Comparison of ENCODE assay signal across 12 cellular contexts in genomic region chr11:10806206-10806605, GRCh38. TPM values are rescaled to one million over a fixed set of nuclear protein-coding genes. Genes with fewer than 3 reads are reported as not detected.
DNase-seq lines count a peak whose midpoint lies in the region; ATAC-seq and TF ChIP-seq lines count a peak whose summit lies in the region.
"Had no signal": no experiment of that assay in that cellular context is flagged by ENCODE, and none has a peak within 500 bp of the region (broad histone marks: within the 10 kb centered on the region; RNA-seq: fewer than 3 reads in every experiment).

No MANE protein-coding gene starts in this region.

- peaks cover 44% of the 10 kb centered on the region for H3K4me1 Mint-ChIP-seq in activated naive CD8-positive, alpha-beta T cell treated with anti-CD3 and anti-CD28 coated beads, Interleukin-2, amount 10 ng/mL, durations not matched to agents 7 days and 5 days
- peaks cover 24% of the 10 kb centered on the region for H3K4me1 Mint-ChIP-seq in memory B cell

- POLR2A ChIA-PET in activated naive CD8-positive, alpha-beta T cell treated with anti-CD3 and anti-CD28 coated beads, Interleukin-2, amount 10 ng/mL, durations not matched to agents 7 days and 5 days (lab: Charles Lee), result interaction anchor here (0.6 to 4.9 kb wide), 2 partner anchors 22 to 50 kb away, joined by 3 to 235 read pairs; partner anchors contain the start of gene ZBED5

- peaks cover 50% of the 10 kb centered on the region for H3K36me3 Mint-ChIP-seq in activated naive CD8-positive, alpha-beta T cell treated with anti-CD3 and anti-CD28 coated beads, Interleukin-2, amount 10 ng/mL, durations not matched to agents 7 days and 5 days
- H3K36me3 Mint-ChIP-seq in memory B cell, result peaks cover 29% of the 10 kb centered on the region

- H3K36me3 ChIP-seq in left ventricle myocardium inferior (peaks cover 64% of the 10 kb centered on the region), upper lobe of right lung (peaks cover 63% of the 10 kb centered on the region), testis (ENCODE audit: low read depth, missing control alignments) (peaks cover 5% of the 10 kb centered on the region)

- H3K4me1 ChIP-seq in left ventricle myocardium inferior (peaks cover 88% of the 10 kb centered on the region), upper lobe of right lung (peaks cover 42% of the 10 kb centered on the region), testis (peaks cover 16% of the 10 kb centered on the region)

- no peak for TF ChIP-seq POLR2A in testis (IDR thresholded peaks at IDR 0.05)

- H3K27me3 ChIP-seq in left ventricle myocardium inferior (ENCODE audit: low read depth) (no peaks in the 10 kb centered on the region), upper lobe of right lung (no peaks in the 10 kb centered on the region), testis (no peaks in the 10 kb centered on the region)
- H3K27me3 ChIP-seq: tibial nerve had no signal

- TF ChIP-seq CTCF in left ventricle myocardium inferior (IDR thresholded peaks at IDR 0.05; ENCODE audit: borderline replicate concordance), result no peak
- TF ChIP-seq CTCF in upper lobe of right lung (IDR thresholded peaks at IDR 0.05), result no peak
- no peak for TF ChIP-seq CTCF in testis (IDR thresholded peaks at IDR 0.05)

- H3K27me3 Mint-ChIP-seq in activated naive CD8-positive, alpha-beta T cell treated with anti-CD3 and anti-CD28 coated beads, Interleukin-2, amount 10 ng/mL, durations not matched to agents 7 days and 5 days, result no peaks in the 10 kb centered on the region
- no peaks in the 10 kb centered on the region for H3K27me3 Mint-ChIP-seq in memory B cell

- peak overlapping the region; percentile 77 for H3K27ac Mint-ChIP-seq in activated naive CD8-positive, alpha-beta T cell treated with anti-CD3 and anti-CD28 coated beads, Interleukin-2, amount 10 ng/mL, durations not matched to agents 7 days and 5 days
- peak overlapping the region; percentile 97 for H3K27ac Mint-ChIP-seq in memory B cell

- WGBS in testis, 2 donors, result 84 to 89% methylated on average over 4 of the region's 4 CpGs

- intact Hi-C loops in left ventricle myocardium inferior (cut with micrococcal nuclease), result no loop called here
- intact Hi-C loops in left cardiac atrium (cut with DNase I), result loop anchor here (5.0 kb wide), 2 partner anchors 51 to 96 kb away; partner anchors contain the start of gene ZBED5 (in 1 of the 2)
- intact Hi-C loops in upper lobe of right lung (cut with DNase I), result no loop called here
- intact Hi-C loops in testis (cut with DNase I; ENCODE audit: low total_unique reads), result loop anchor here (5.0 kb wide), 2 partner anchors 51 to 126 kb away; partner anchors contain the start of gene ZBED5

- H3K27ac ChIP-seq in left ventricle myocardium inferior (replicated peaks) (peak overlapping the region; percentile 100), upper lobe of right lung (peak overlapping the region; percentile 6), testis (peak overlapping the region in 1 of 2 donors; percentile 99)

- no peaks in the 10 kb centered on the region for H3K9me3 Mint-ChIP-seq in activated naive CD8-positive, alpha-beta T cell treated with anti-CD3 and anti-CD28 coated beads, Interleukin-2, amount 10 ng/mL, durations not matched to agents 7 days and 5 days
- H3K9me3 Mint-ChIP-seq in memory B cell, result no peaks in the 10 kb centered on the region

- DNase-seq in left ventricle myocardium inferior (no peak), left cardiac atrium (no peak), memory B cell (ENCODE audit: low spot score in 2 of 2) (no peak), upper lobe of right lung (no peak), testis (no peak), GOT3 (lab: John Stamatoyannopoulos, UW) (no peak), D341Med (ENCODE audit: low spot score) (no peak)
- DNase-seq in activated naive CD8-positive, alpha-beta T cell treated with anti-CD3 and anti-CD28 coated beads, Interleukin-2, amount 10 ng/mL, durations not matched to agents 7 days and 5 days, result no peak
- DNase-seq: foreskin melanocyte, NCI-H446 had no signal

- no peaks in the 10 kb centered on the region for H3K9me3 ChIP-seq in left ventricle myocardium inferior (replicated peaks)
- no peaks in the 10 kb centered on the region for H3K9me3 ChIP-seq in upper lobe of right lung
- no peaks in the 10 kb centered on the region for H3K9me3 ChIP-seq in testis
- H3K9me3 ChIP-seq: prostate gland, tibial nerve had no signal

- peak overlapping the region; percentile 98 for H3K4me3 ChIP-seq in left ventricle myocardium inferior
- H3K4me3 ChIP-seq in upper lobe of right lung, result peak overlapping the region; percentile 92
- no peak overlapping the region for H3K4me3 ChIP-seq in testis

- ATAC-seq in left cardiac atrium, result no peak
- ATAC-seq in activated naive CD8-positive, alpha-beta T cell treated with anti-CD3 and anti-CD28 coated beads, Interleukin-2, amount 10 ng/mL, durations not matched to agents 7 days and 5 days (ENCODE audit: low read depth), result no peak
- no peak for ATAC-seq in memory B cell (ENCODE audit: low read depth)
- no peak for ATAC-seq in upper lobe of right lung

- H3K4me3 Mint-ChIP-seq in activated naive CD8-positive, alpha-beta T cell treated with anti-CD3 and anti-CD28 coated beads, Interleukin-2, amount 10 ng/mL, durations not matched to agents 7 days and 5 days, result peak overlapping the region; percentile 96
- peak overlapping the region; percentile 34 for H3K4me3 Mint-ChIP-seq in memory B cell

RNA-seq across cellular contexts. Expression of gene EIF4G2, which starts 2.5 kb away (rescaled TPM):
- 760 TPM for total RNA-seq in left ventricle myocardium inferior
- total RNA-seq in left cardiac atrium, result 100 to 1,000 TPM; 665 to 793 TPM
- 100 to 1,000 TPM; 586 to 630 TPM for total RNA-seq in activated naive CD8-positive, alpha-beta T cell treated with anti-CD3 and anti-CD28 coated beads, Interleukin-2, amount 10 ng/mL, durations not matched to agents 7 days and 5 days
- total RNA-seq in upper lobe of right lung, result 801 TPM
- total RNA-seq in testis, result 100 to 1,000 TPM; 451 to 519 TPM
- polyA plus RNA-seq in testis (ENCODE audit: insufficient read depth, low read depth, low replicate concordance), result 501 TPM

RNA-seq across cellular contexts. Expression of gene ZBED5, which starts 51.6 kb away (rescaled TPM):
- total RNA-seq in left ventricle myocardium inferior (41.6 TPM), left cardiac atrium (10 to 100 TPM; 36.6 to 39.9 TPM), upper lobe of right lung (37.6 TPM), testis (10 to 100 TPM; 30.4 to 37.3 TPM)
- 10 to 100 TPM; 69.7 to 72.0 TPM for total RNA-seq in activated naive CD8-positive, alpha-beta T cell treated with anti-CD3 and anti-CD28 coated beads, Interleukin-2, amount 10 ng/mL, durations not matched to agents 7 days and 5 days
- 27.0 TPM for polyA plus RNA-seq in testis (ENCODE audit: insufficient read depth, low read depth, low replicate concordance)

RNA-seq across cellular contexts. Expression of gene CTR9, which starts 55.2 kb away (rescaled TPM):
- 22.9 TPM for total RNA-seq in left ventricle myocardium inferior
- total RNA-seq in left cardiac atrium, result 10 to 100 TPM; 22.5 to 24.5 TPM
- total RNA-seq in activated naive CD8-positive, alpha-beta T cell treated with anti-CD3 and anti-CD28 coated beads, Interleukin-2, amount 10 ng/mL, durations not matched to agents 7 days and 5 days, result 10 to 100 TPM; 45.3 to 47.6 TPM
- 31.3 TPM for total RNA-seq in upper lobe of right lung
- total RNA-seq in testis, result 10 to 100 TPM; 47.3 to 50.9 TPM
- 48.6 TPM for polyA plus RNA-seq in testis (ENCODE audit: insufficient read depth, low read depth, low replicate concordance)

Comparison
In these comparisons a context has a peak if more than half of its experiments do, and no peak if none do; other contexts are left out.
1. intact Hi-C loops: an anchor here in left cardiac atrium (5.0 kb wide) and testis (5.0 kb wide); none called in left ventricle myocardium inferior and upper lobe of right lung.
2. H3K4me3 ChIP-seq: peak in left ventricle myocardium inferior (single experiment) and upper lobe of right lung (single experiment); none in testis (0 of 2).